ENCODE assay signal across 3 cellular contexts in genomic region chr7:139461219-139461618, GRCh38. TPM values are rescaled to one million over a fixed set of nuclear protein-coding genes. Genes with fewer than 3 reads are reported as not detected.
"Had no signal": no experiment of that assay in that cellular context is flagged by ENCODE, and none has a peak within 500 bp of the region (broad histone marks: within the 10 kb centered on the region; RNA-seq: fewer than 3 reads in every experiment).

No MANE protein-coding gene starts in this region.

RNA-seq across cellular contexts. Expression of gene KLRG2, which starts 22.3 kb away (rescaled TPM):
- total RNA-seq: HT-29 had no signal
- polyA plus RNA-seq: GM23248, IgD-negative memory B cell had no signal
